In the genomic region with DNA sequence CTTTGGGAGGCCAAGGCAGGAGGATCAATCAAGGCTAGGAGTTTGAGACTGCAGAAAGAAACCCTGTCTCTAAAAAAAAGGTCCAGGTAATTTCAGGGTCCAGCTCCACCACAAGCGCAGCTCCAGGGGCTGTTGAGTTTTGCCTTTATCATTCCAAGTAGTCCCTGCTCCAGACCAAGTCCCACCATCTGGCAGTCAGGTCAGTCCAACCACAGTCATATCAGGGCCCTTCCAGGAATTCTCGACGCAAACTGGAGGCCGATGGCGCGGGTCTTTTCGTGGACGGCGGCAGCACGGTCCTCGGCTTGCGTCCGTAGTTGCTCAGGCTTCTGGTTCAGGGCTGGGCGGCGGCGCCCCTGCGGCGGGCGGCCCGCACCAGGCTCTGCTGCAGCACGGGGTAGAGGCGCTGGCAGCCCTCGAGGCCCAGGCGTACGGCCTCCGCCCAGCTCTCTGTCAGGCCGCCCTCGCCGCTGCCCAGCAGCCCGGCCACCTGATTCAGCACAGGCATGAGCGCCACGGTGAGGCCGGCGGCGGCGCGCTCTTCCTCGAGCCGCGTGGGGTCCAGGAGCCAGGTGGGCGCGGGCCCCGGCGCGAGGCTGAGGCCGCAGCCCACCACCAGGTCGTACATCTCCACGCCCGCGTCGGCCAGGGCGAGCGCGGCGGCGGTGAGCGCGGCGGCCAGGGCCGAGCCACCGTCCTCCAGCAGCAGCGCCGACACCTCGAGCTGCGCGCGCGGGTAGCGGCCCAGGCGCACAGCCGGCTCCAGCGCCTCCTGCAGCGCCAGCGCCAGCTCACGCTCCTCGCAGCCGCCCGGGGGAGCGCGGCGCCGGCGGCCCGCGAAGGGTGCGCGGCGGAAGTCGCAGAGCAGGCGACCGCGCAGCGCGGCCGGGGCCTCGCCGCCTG, we compare ENCODE assay signal across 8 cellular contexts. TPM values are rescaled to one million over a fixed set of nuclear protein-coding genes. Genes with fewer than 3 reads are reported as not detected.
A peak's percentile ranks its signal among the peaks of the same experiment; 100 is the strongest.
DNase-seq lines count a peak whose midpoint lies in the region; ATAC-seq and TF ChIP-seq lines count a peak whose summit lies in the region.

No MANE protein-coding gene starts in this region.

- H3K27ac Mint-ChIP-seq in activated naive CD4-positive, alpha-beta T cell treated with anti-CD3 and anti-CD28 coated beads, Interleukin-2, amount 50 U/mL, for 24 hours: peak overlapping the region; percentile 79

- H3K4me3 Mint-ChIP-seq in activated naive CD4-positive, alpha-beta T cell treated with anti-CD3 and anti-CD28 coated beads, Interleukin-2, amount 50 U/mL, for 24 hours: peak overlapping the region; percentile 88

- H3K27me3 Mint-ChIP-seq in activated naive CD4-positive, alpha-beta T cell treated with anti-CD3 and anti-CD28 coated beads, Interleukin-2, amount 50 U/mL, for 24 hours: no peaks in the 10 kb centered on the region

- 1 to 4% (median 1%) methylated on average over 20 to 97 of the region's 97 CpGs for WGBS in heart left ventricle, 4 donors
- WGBS in prostate gland: 1% methylated on average over 74 of the region's 97 CpGs

- TF ChIP-seq POLR2A in heart left ventricle (IDR thresholded peaks at IDR 0.05) (no peak), prostate gland (IDR thresholded peaks at IDR 0.05) (no peak)

- H3K27me3 ChIP-seq in heart left ventricle: no peaks in the 10 kb centered on the region
- no peaks in the 10 kb centered on the region for H3K27me3 ChIP-seq in prostate gland (replicated peaks; ENCODE audit: insufficient read depth)

- TF ChIP-seq CTCF in heart left ventricle (IDR thresholded peaks at IDR 0.05) (peak in 1 of 12 donors; percentile 8), prostate gland (IDR thresholded peaks at IDR 0.05) (peak in 1 of 4 experiments; percentile 7)

- no peaks in the 10 kb centered on the region for H3K9me3 Mint-ChIP-seq in activated naive CD4-positive, alpha-beta T cell treated with anti-CD3 and anti-CD28 coated beads, Interleukin-2, amount 50 U/mL, for 24 hours

- H3K9me3 ChIP-seq in heart left ventricle (no peaks in the 10 kb centered on the region), prostate gland (no peaks in the 10 kb centered on the region)

- H3K36me3 ChIP-seq in heart left ventricle: peaks cover 0 to 68% (median 44%) of the 10 kb centered on the region in 9 donors
- H3K36me3 ChIP-seq in prostate gland: peaks cover 5 to 13% of the 10 kb centered on the region in 2 donors

- no peak for DNase-seq in Right ventricle myocardium inferior (ENCODE audit: missing footprints)
- no peak for DNase-seq in cardiac septum (ENCODE audit: low spot score)
- peak; percentile 25 for DNase-seq in NCI-H460 (ENCODE audit: extremely low read depth, low read depth)
- peak in 3 of 5 donors; percentile 22 to 68 (median 46) for DNase-seq in heart left ventricle
- peak; percentile 29 for DNase-seq in prostate gland (ENCODE audit: low spot score)
- DNase-seq in NCI-H1105 treated with DMSO at 0.1 percent for 48 hours (lab: John Stamatoyannopoulos, UW): no peak

- peak overlapping the region; percentile 7 to 93 (median 86) for H3K27ac ChIP-seq in heart left ventricle
- peak overlapping the region; percentile 77 to 84 for H3K27ac ChIP-seq in prostate gland

- ATAC-seq in Right ventricle myocardium inferior (peak; percentile 29), HG02870 (IDR thresholded peaks at IDR 0.05; ENCODE audit: unreplicated experiment) (peak; percentile 28), heart left ventricle (peak in 3 of 4 donors; percentile 43 to 62 (median 61))

- intact Hi-C loops in Right ventricle myocardium inferior (cut with DNase I): no loop called here
- intact Hi-C loops in cardiac septum (cut with DNase I): loop anchor here (10.0 kb wide), 1 partner anchor 86 kb away; no protein-coding TSS in a partner anchor
- intact Hi-C loops in heart left ventricle (cut with DNase I): no loop called here
- intact Hi-C loops in prostate gland (cut with DNase I): no loop called here

- H3K36me3 Mint-ChIP-seq in activated naive CD4-positive, alpha-beta T cell treated with anti-CD3 and anti-CD28 coated beads, Interleukin-2, amount 50 U/mL, for 24 hours: peaks cover 1% of the 10 kb centered on the region

- H3K4me3 ChIP-seq in heart left ventricle (peak overlapping the region; percentile 64 to 98 (median 82)), prostate gland (peak overlapping the region; percentile 62 to 72)

- peaks cover 21% of the 10 kb centered on the region for H3K4me1 Mint-ChIP-seq in activated naive CD4-positive, alpha-beta T cell treated with anti-CD3 and anti-CD28 coated beads, Interleukin-2, amount 50 U/mL, for 24 hours

- H3K4me1 ChIP-seq in heart left ventricle (peaks cover 0 to 27% (median 20%) of the 10 kb centered on the region in 12 donors), prostate gland (replicated peaks) (peaks cover 9% of the 10 kb centered on the region)

RNA-seq across cellular contexts. Expression of gene EXOSC6, which starts 0.7 kb away (rescaled TPM):
- total RNA-seq in Right ventricle myocardium inferior (11.0 TPM), cardiac septum (10.6 TPM), heart left ventricle (10 to 100 TPM; 10.5 to 19.2 (median 15.4) TPM), prostate gland (10 to 100 TPM; 29.7 to 44.9 TPM)
- total RNA-seq in NCI-H460 (2014; rRNA removed; shearing (Covaris generic)): 20.9 and 21.1 TPM in 2 replicates
- 17.5 and 17.9 TPM in 2 replicates for polyA plus RNA-seq in NCI-H460 (2014; cell fraction: nucleus; rRNA removed)
- polyA plus RNA-seq in heart left ventricle: 10 to 100 TPM in 1 of 2 donors, 1 to 10 TPM in 1; 7.1 to 12.0 TPM

RNA-seq across cellular contexts. Expression of gene AARS1, which starts 38.3 kb away (rescaled TPM):
- 61.7 TPM for total RNA-seq in Right ventricle myocardium inferior
- total RNA-seq in cardiac septum: 57.2 TPM
- 130 and 168 TPM in 2 replicates for total RNA-seq in NCI-H460 (2014; rRNA removed; shearing (Covaris generic))
- polyA plus RNA-seq in NCI-H460 (2014; cell fraction: nucleus; rRNA removed): 78.3 and 112 TPM in 2 replicates
- total RNA-seq in heart left ventricle: 10 to 100 TPM; 53.1 to 96.2 (median 63.2) TPM
- polyA plus RNA-seq in heart left ventricle: 10 to 100 TPM; 23.9 to 82.0 TPM
- total RNA-seq in prostate gland: 10 to 100 TPM; 79.1 to 93.1 TPM

RNA-seq across cellular contexts. Expression of gene DDX19B, which starts 48.0 kb away (rescaled TPM):
- 14.1 TPM for total RNA-seq in Right ventricle myocardium inferior
- 13.7 TPM for total RNA-seq in cardiac septum
- 33.3 and 41.2 TPM in 2 replicates for total RNA-seq in NCI-H460 (2014; rRNA removed; shearing (Covaris generic))
- polyA plus RNA-seq in NCI-H460 (2014; cell fraction: nucleus; rRNA removed): 18.6 and 38.7 TPM in 2 replicates
- total RNA-seq in heart left ventricle: 10 to 100 TPM; 16.9 to 34.2 (median 20.9) TPM
- 10 to 100 TPM; 13.0 to 18.1 TPM for polyA plus RNA-seq in heart left ventricle
- 10 to 100 TPM; 27.4 to 37.0 TPM for total RNA-seq in prostate gland

Comparison
In these comparisons a context has a peak if more than half of its experiments do, and no peak if none do; other contexts are left out.
1. DNase-seq: peak in NCI-H460 (single experiment), heart left ventricle (3 of 5) and prostate gland (single experiment); none in Right ventricle myocardium inferior (single experiment), cardiac septum (single experiment) and NCI-H1105 treated with DMSO at 0.1 percent for 48 hours (single experiment).
2. Peak in every context shown above with its lines, with median percentiles within 50 percentile points of each other: ATAC-seq.